In genomic region chr21:46048926-46049889, GRCh38 we compare ENCODE assay signal across 8 cellular contexts. TPM values are rescaled to one million over a fixed set of nuclear protein-coding genes. Genes with fewer than 3 reads are reported as not detected.
DNase-seq lines count a peak whose midpoint lies in the region; ATAC-seq and TF ChIP-seq lines count a peak whose summit lies in the region.

No MANE protein-coding gene starts in this region.

- WGBS in right cardiac atrium, result 41% methylated on average over 27 of the region's 27 CpGs

- intact Hi-C loops in right cardiac atrium (cut with DNase I), result no loop called here
- intact Hi-C loops in activated CD8-positive, alpha-beta T cell treated with anti-CD3 and anti-CD28 coated beads for 36 hours (cut with micrococcal nuclease), result no loop called here
- intact Hi-C loops in activated T-helper 1 cell treated with anti-CD3 and anti-CD28 coated beads, Interleukin-12 subunit alpha, Interleukin-12 subunit beta, Interleukin-2, Interleukin-4 antibody, amounts not matched to agents 30 ng/mL and 10 ng/mL and 1 ng/mL, durations not matched to agents 14 hours and 24 hours and 36 hours (cut with micrococcal nuclease), result no loop called here

- no peak overlapping the region for H3K4me3 Mint-ChIP-seq in WTC11
- no peak overlapping the region for H3K4me3 Mint-ChIP-seq in activated CD8-positive, alpha-beta T cell treated with anti-CD3 and anti-CD28 coated beads for 36 hours
- no peak overlapping the region for H3K4me3 Mint-ChIP-seq in activated T-helper 1 cell treated with anti-CD3 and anti-CD28 coated beads, Interleukin-12 subunit alpha, Interleukin-12 subunit beta, Interleukin-2, Interleukin-4 antibody, amounts not matched to agents 30 ng/mL and 10 ng/mL and 1 ng/mL, durations not matched to agents 14 hours and 24 hours and 36 hours

- peaks cover 6% of the 10 kb centered on the region for H3K4me1 Mint-ChIP-seq in WTC11
- peaks cover 20% of the 10 kb centered on the region for H3K4me1 Mint-ChIP-seq in activated CD8-positive, alpha-beta T cell treated with anti-CD3 and anti-CD28 coated beads for 36 hours (ENCODE audit: low read depth)
- peaks cover 6% of the 10 kb centered on the region for H3K4me1 Mint-ChIP-seq in activated T-helper 1 cell treated with anti-CD3 and anti-CD28 coated beads, Interleukin-12 subunit alpha, Interleukin-12 subunit beta, Interleukin-2, Interleukin-4 antibody, amounts not matched to agents 30 ng/mL and 10 ng/mL and 1 ng/mL, durations not matched to agents 14 hours and 24 hours and 36 hours (ENCODE audit: low read depth)

- ATAC-seq in WTC11 (peak; percentile 51), right cardiac atrium (peak; percentile 91 to 92)
- no peak for ATAC-seq in activated CD8-positive, alpha-beta T cell treated with anti-CD3 and anti-CD28 coated beads for 36 hours
- no peak for ATAC-seq in stimulated activated naive CD8-positive, alpha-beta T cell treated with anti-CD3 and anti-CD28 coated beads, Interleukin-15, Interleukin-2, amounts not matched to agents 100 U/mL and 50 U/mL, for 24 hours

- DNase-seq in GOT3 (lab: John Stamatoyannopoulos, UW) (peak; percentile 88), WTC11 (ENCODE audit: low spot score) (no peak), right cardiac atrium (peak; percentile 92 to 95 (median 94)), smooth muscle cell of the brain vasculature (ENCODE audit: low read depth, low spot score) (peak; percentile 90), HUDEP-2 (lab: John Stamatoyannopoulos, UW; ENCODE audit: unreplicated experiment in 76 of 76) (no peak)
- no peak for DNase-seq in activated CD8-positive, alpha-beta T cell treated with anti-CD3 and anti-CD28 coated beads for 36 hours
- no peak for DNase-seq in stimulated activated naive CD8-positive, alpha-beta T cell treated with anti-CD3 and anti-CD28 coated beads, Interleukin-15, Interleukin-2, amounts not matched to agents 100 U/mL and 50 U/mL, for 24 hours
- no peak for DNase-seq in activated T-helper 1 cell treated with anti-CD3 and anti-CD28 coated beads, Interleukin-12 subunit alpha, Interleukin-12 subunit beta, Interleukin-2, Interleukin-4 antibody, amounts not matched to agents 30 ng/mL and 10 ng/mL and 1 ng/mL, durations not matched to agents 14 hours and 24 hours and 36 hours (ENCODE audit: low spot score)

- peak overlapping the region; percentile 66 for H3K27ac Mint-ChIP-seq in WTC11
- no peak overlapping the region for H3K27ac Mint-ChIP-seq in activated CD8-positive, alpha-beta T cell treated with anti-CD3 and anti-CD28 coated beads for 36 hours
- H3K27ac Mint-ChIP-seq in activated T-helper 1 cell treated with anti-CD3 and anti-CD28 coated beads, Interleukin-12 subunit alpha, Interleukin-12 subunit beta, Interleukin-2, Interleukin-4 antibody, amounts not matched to agents 30 ng/mL and 10 ng/mL and 1 ng/mL, durations not matched to agents 14 hours and 24 hours and 36 hours, result no peak overlapping the region

- H3K27me3 Mint-ChIP-seq in WTC11 (ENCODE audit: low read depth), result no peaks in the 10 kb centered on the region
- H3K27me3 Mint-ChIP-seq in activated CD8-positive, alpha-beta T cell treated with anti-CD3 and anti-CD28 coated beads for 36 hours, result peaks cover 5% of the 10 kb centered on the region
- H3K27me3 Mint-ChIP-seq in activated T-helper 1 cell treated with anti-CD3 and anti-CD28 coated beads, Interleukin-12 subunit alpha, Interleukin-12 subunit beta, Interleukin-2, Interleukin-4 antibody, amounts not matched to agents 30 ng/mL and 10 ng/mL and 1 ng/mL, durations not matched to agents 14 hours and 24 hours and 36 hours (ENCODE audit: insufficient read depth), result peaks cover 3% of the 10 kb centered on the region

- POLR2A ChIA-PET in WTC11 (lab: Charles Lee), result no interaction called here
- POLR2A ChIA-PET in activated CD8-positive, alpha-beta T cell treated with anti-CD3 and anti-CD28 coated beads for 36 hours (lab: Charles Lee), result no interaction called here

- CTCF ChIA-PET in WTC11 (lab: Charles Lee), result interaction anchor here (0.6 to 1.1 kb wide), 4 partner anchors 18 to 452 kb away, joined by 3 to 4 read pairs (median 3); no protein-coding TSS in a partner anchor
- CTCF ChIA-PET in activated CD8-positive, alpha-beta T cell treated with anti-CD3 and anti-CD28 coated beads for 36 hours (lab: Charles Lee), result no interaction called here

- H3K4me3 ChIP-seq in right cardiac atrium (ENCODE audit: low read length), result no peak overlapping the region

- H3K9me3 ChIP-seq in right cardiac atrium (ENCODE audit: control insufficient read depth, low read length), result no peaks in the 10 kb centered on the region

- peaks cover 5% of the 10 kb centered on the region; the same call in 1 of the 2 replicates for H3K9me3 Mint-ChIP-seq in WTC11
- H3K9me3 Mint-ChIP-seq in activated CD8-positive, alpha-beta T cell treated with anti-CD3 and anti-CD28 coated beads for 36 hours, result peaks cover 2% of the 10 kb centered on the region
- H3K9me3 Mint-ChIP-seq in activated T-helper 1 cell treated with anti-CD3 and anti-CD28 coated beads, Interleukin-12 subunit alpha, Interleukin-12 subunit beta, Interleukin-2, Interleukin-4 antibody, amounts not matched to agents 30 ng/mL and 10 ng/mL and 1 ng/mL, durations not matched to agents 14 hours and 24 hours and 36 hours, result no peaks in the 10 kb centered on the region

- no peaks in the 10 kb centered on the region for H3K27me3 ChIP-seq in right cardiac atrium (ENCODE audit: control insufficient read depth, insufficient read depth)

- TF ChIP-seq CTCF in WTC11 (IDR thresholded peaks at IDR 0.05), result no peak
- no peak for TF ChIP-seq CTCF in activated CD8-positive, alpha-beta T cell treated with anti-CD3 and anti-CD28 coated beads for 36 hours (IDR thresholded peaks at IDR 0.05)

- peaks cover 5% of the 10 kb centered on the region for H3K4me1 ChIP-seq in right cardiac atrium (ENCODE audit: control insufficient read depth, insufficient read depth, low read length)

- no peaks in the 10 kb centered on the region for H3K36me3 Mint-ChIP-seq in WTC11
- no peaks in the 10 kb centered on the region for H3K36me3 Mint-ChIP-seq in activated CD8-positive, alpha-beta T cell treated with anti-CD3 and anti-CD28 coated beads for 36 hours (ENCODE audit: low read depth)
- H3K36me3 Mint-ChIP-seq in activated T-helper 1 cell treated with anti-CD3 and anti-CD28 coated beads, Interleukin-12 subunit alpha, Interleukin-12 subunit beta, Interleukin-2, Interleukin-4 antibody, amounts not matched to agents 30 ng/mL and 10 ng/mL and 1 ng/mL, durations not matched to agents 14 hours and 24 hours and 36 hours (ENCODE audit: low read depth), result no peaks in the 10 kb centered on the region

- H3K27ac ChIP-seq in right cardiac atrium (ENCODE audit: low read length), result peak overlapping the region; percentile 80

TF ChIP-seq in WTC11, 78 proteins besides CTCF, POLR2A, EP300 and RAD21 (continues in another document):
- TF ChIP-seq NFE2L1 (CRISPR knock-in tag; IDR thresholded peaks at IDR 0.05) (0 out of 2 replicates have a peak, but pooled peaks have one; percentile 50), AFF4 (CRISPR knock-in tag; IDR thresholded peaks at IDR 0.05; ENCODE audit: borderline replicate concordance) (no peak), MAX (CRISPR knock-in tag; IDR thresholded peaks at IDR 0.05) (peak; percentile 36; the same call in 1 of the 2 replicates), MYBL2 (CRISPR knock-in tag; IDR thresholded peaks at IDR 0.05) (peak; percentile 60; the same call in 1 of the 2 replicates), TEAD1 (CRISPR knock-in tag; IDR thresholded peaks at IDR 0.05) (peak; percentile 48; the same call in 1 of the 2 replicates), ATF1 (CRISPR knock-in tag; IDR thresholded peaks at IDR 0.05) (no peak), GTF2I (CRISPR knock-in tag; conservative IDR thresholded peaks at IDR 0.05) (no peak)
- TF ChIP-seq, protein P1, sequence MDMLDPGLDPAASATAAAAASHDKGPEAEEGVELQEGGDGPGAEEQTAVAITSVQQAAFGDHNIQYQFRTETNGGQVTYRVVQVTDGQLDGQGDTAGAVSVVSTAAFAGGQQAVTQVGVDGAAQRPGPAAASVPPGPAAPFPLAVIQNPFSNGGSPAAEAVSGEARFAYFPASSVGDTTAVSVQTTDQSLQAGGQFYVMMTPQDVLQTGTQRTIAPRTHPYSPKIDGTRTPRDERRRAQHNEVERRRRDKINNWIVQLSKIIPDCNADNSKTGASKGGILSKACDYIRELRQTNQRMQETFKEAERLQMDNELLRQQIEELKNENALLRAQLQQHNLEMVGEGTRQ (CRISPR knock-in tag; IDR thresholded peaks at IDR 0.05), result no peak

RNA-seq across cellular contexts. Expression of gene COL6A2, which starts 48.7 kb away (rescaled TPM):
- 111 to 138 TPM (median 138 TPM) in 3 replicates for total RNA-seq in WTC11 (2021)
- total RNA-seq in right cardiac atrium, result 100 to 1,000 TPM; 198 to 323 (median 274) TPM
- polyA plus RNA-seq in right cardiac atrium, result 210 TPM
- 10 to 100 TPM; 25.0 to 25.3 TPM for total RNA-seq in activated CD8-positive, alpha-beta T cell treated with anti-CD3 and anti-CD28 coated beads for 36 hours
- 1.4 and 2.1 TPM in 2 replicates for total RNA-seq in activated T-helper 1 cell treated with anti-CD3 and anti-CD28 coated beads, Interleukin-12 subunit alpha, Interleukin-12 subunit beta, Interleukin-2, Interleukin-4 antibody, amounts not matched to agents 30 ng/mL and 10 ng/mL and 1 ng/mL, durations not matched to agents 14 hours and 24 hours and 36 hours

Comparison
In these comparisons a context has a peak if more than half of its experiments do, and no peak if none do; other contexts are left out.
1. DNase-seq: peak in GOT3 (single experiment), right cardiac atrium (3 of 3) and smooth muscle cell of the brain vasculature (single experiment); none in WTC11 (single experiment), activated CD8-positive, alpha-beta T cell treated with anti-CD3 and anti-CD28 coated beads for 36 hours (single experiment), stimulated activated naive CD8-positive, alpha-beta T cell treated with anti-CD3 and anti-CD28 coated beads, Interleukin-15, Interleukin-2, amounts not matched to agents 100 U/mL and 50 U/mL, for 24 hours (single experiment), activated T-helper 1 cell treated with anti-CD3 and anti-CD28 coated beads, Interleukin-12 subunit alpha, Interleukin-12 subunit beta, Interleukin-2, Interleukin-4 antibody, amounts not matched to agents 30 ng/mL and 10 ng/mL and 1 ng/mL, durations not matched to agents 14 hours and 24 hours and 36 hours (single experiment) and HUDEP-2 (0 of 76).
2. ATAC-seq: peak in WTC11 (single experiment) and right cardiac atrium (2 of 2); none in activated CD8-positive, alpha-beta T cell treated with anti-CD3 and anti-CD28 coated beads for 36 hours (single experiment) and stimulated activated naive CD8-positive, alpha-beta T cell treated with anti-CD3 and anti-CD28 coated beads, Interleukin-15, Interleukin-2, amounts not matched to agents 100 U/mL and 50 U/mL, for 24 hours (single experiment).